ENCODE assay signal across 29 cellular contexts in genomic region chr5:133337795-133338445, GRCh38.
"Had no signal": no experiment of that assay in that cellular context is flagged by ENCODE, and none has a peak within 500 bp of the region (broad histone marks: within the 10 kb centered on the region; RNA-seq: fewer than 3 reads in every experiment).

No MANE protein-coding gene starts in this region.

- H3K27ac ChIP-seq: brain microvascular endothelial cell, epithelial cell of prostate, esophagus squamous epithelium, gastroesophageal sphincter, VCaP had no signal

- FAIRE-seq: astrocyte, colon, endometrium, endothelial cell of umbilical vein had no signal

- H3K27me3 ChIP-seq: brain microvascular endothelial cell, esophagus squamous epithelium, gastroesophageal sphincter had no signal

- H3K36me3 Mint-ChIP-seq: activated naive CD8-positive, alpha-beta T cell; WTC11 had no signal

- H3K9me3 Mint-ChIP-seq: activated CD4-positive, alpha-beta memory T cell treated with anti-CD3 and anti-CD28 coated beads, Interleukin-2, amount 10 ng/mL, durations not matched to agents 7 days and 5 days; activated CD4-positive, alpha-beta T cell treated with anti-CD3 and anti-CD28 coated beads, Interleukin-2, amount 10 ng/mL, durations not matched to agents 7 days and 5 days; activated T-cell treated with anti-CD3 and anti-CD28 coated beads, Interleukin-2, amount 50 U/mL, for 4 hours; activated T-helper 17 cell treated with anti-CD3 and anti-CD28 coated beads, Interleukin-2, amount 50 U/mL, for 72 hours; WTC11 had no signal

- H3K9me3 ChIP-seq: esophagus squamous epithelium, gastroesophageal sphincter had no signal

- H3K36me3 ChIP-seq: brain microvascular endothelial cell, esophagus squamous epithelium, gastroesophageal sphincter had no signal

- H3K4me3 Mint-ChIP-seq: activated CD4-positive, alpha-beta memory T cell treated with anti-CD3 and anti-CD28 coated beads, Interleukin-2, amount 10 ng/mL, durations not matched to agents 7 days and 5 days; activated CD4-positive, alpha-beta T cell treated with anti-CD3 and anti-CD28 coated beads, Interleukin-2, amount 10 ng/mL, durations not matched to agents 7 days and 5 days; activated naive CD8-positive, alpha-beta T cell; activated T-cell treated with anti-CD3 and anti-CD28 coated beads, Interleukin-2, amount 50 U/mL, for 4 hours; activated T-helper 17 cell treated with anti-CD3 and anti-CD28 coated beads, Interleukin-2, amount 50 U/mL, for 72 hours; WTC11 had no signal

- DNase-seq: activated CD4-positive, alpha-beta memory T cell treated with anti-CD3 and anti-CD28 coated beads, Interleukin-2, amount 10 ng/mL, durations not matched to agents 7 days and 5 days; activated CD4-positive, alpha-beta T cell treated with anti-CD3 and anti-CD28 coated beads for 1 hour; activated CD4-positive, alpha-beta T cell treated with anti-CD3 and anti-CD28 coated beads for 4 hours; activated CD4-positive, alpha-beta T cell treated with anti-CD3 and anti-CD28 coated beads, Interleukin-2, amount 10 ng/mL, durations not matched to agents 7 days and 5 days; activated CD4-positive, alpha-beta T cell treated with anti-CD3 and anti-CD28 coated beads, Interleukin-2, amount 50 U/mL, for 4 hours; activated CD8-positive, alpha-beta memory T cell treated with anti-CD3 and anti-CD28 coated beads for 24 hours; activated effector memory CD4-positive, alpha-beta T cell treated with Interleukin-2 at 50 U/mL for 16 hours; activated gamma-delta T cell treated with Interleukin-2 at 50 U/mL for 16 hours; activated naive CD4-positive, alpha-beta T cell treated with anti-CD3 and anti-CD28 coated beads, Interleukin-2, amount 50 U/mL, for 16 hours; activated naive CD4-positive, alpha-beta T cell treated with Interleukin-2 at 50 U/mL for 16 hours; activated T-cell treated with anti-CD3 and anti-CD28 coated beads, Interleukin-2, amount 50 U/mL, for 4 hours; amniotic stem cell; anterior cingulate cortex; brain microvascular endothelial cell; caudate nucleus; effector CD8-positive, alpha-beta T cell; esophagus squamous epithelium; foreskin melanocyte; T-helper 2 cell had no signal

- H3K4me3 ChIP-seq: esophagus squamous epithelium, gastroesophageal sphincter had no signal

- ATAC-seq: activated T-cell treated with anti-CD3 and anti-CD28 coated beads, Interleukin-2, amount 50 U/mL, for 4 hours; activated T-helper 17 cell treated with anti-CD3 and anti-CD28 coated beads, Interleukin-2, amount 50 U/mL, for 72 hours; gastroesophageal sphincter; WTC11 had no signal

- H3K27me3 Mint-ChIP-seq: activated CD4-positive, alpha-beta memory T cell treated with anti-CD3 and anti-CD28 coated beads, Interleukin-2, amount 10 ng/mL, durations not matched to agents 7 days and 5 days; activated CD4-positive, alpha-beta T cell treated with anti-CD3 and anti-CD28 coated beads, Interleukin-2, amount 10 ng/mL, durations not matched to agents 7 days and 5 days; activated naive CD8-positive, alpha-beta T cell; activated T-helper 17 cell treated with anti-CD3 and anti-CD28 coated beads, Interleukin-2, amount 50 U/mL, for 72 hours had no signal

- H3K27ac Mint-ChIP-seq: activated CD4-positive, alpha-beta memory T cell treated with anti-CD3 and anti-CD28 coated beads, Interleukin-2, amount 10 ng/mL, durations not matched to agents 7 days and 5 days; activated CD4-positive, alpha-beta T cell treated with anti-CD3 and anti-CD28 coated beads, Interleukin-2, amount 10 ng/mL, durations not matched to agents 7 days and 5 days; activated naive CD8-positive, alpha-beta T cell; activated T-helper 17 cell treated with anti-CD3 and anti-CD28 coated beads, Interleukin-2, amount 50 U/mL, for 72 hours; WTC11 had no signal

- H3K4me1 ChIP-seq: esophagus squamous epithelium, gastroesophageal sphincter had no signal
